2 cellular contexts compared by ENCODE assay signal in genomic region chr15:70127288-70127746, GRCh38.
TF ChIP-seq lines count a peak whose summit lies in the region.

No MANE protein-coding gene starts in this region.

TF ChIP-seq in A549, 52 proteins besides CTCF, POLR2A, EP300 and RAD21 (continued from another document):
- TF ChIP-seq POLR2AphosphoS2 (conservative IDR thresholded peaks at IDR 0.05; ENCODE audit: low read length): no peak
- no peak for TF ChIP-seq ZSCAN20 (CRISPR knock-in tag; IDR thresholded peaks at IDR 0.05)
- no peak for TF ChIP-seq MAFK (IDR thresholded peaks at IDR 0.05; ENCODE audit: partially characterized antibody)
- no peak for TF ChIP-seq TP53 (CRISPR knock-in tag; IDR thresholded peaks at IDR 0.05)
- TF ChIP-seq HMGXB4 (CRISPR knock-in tag; IDR thresholded peaks at IDR 0.05; ENCODE audit: borderline replicate concordance): no peak
- TF ChIP-seq RFX5 (IDR thresholded peaks at IDR 0.05): no peak
- TF ChIP-seq HOXA7 (CRISPR knock-in tag; IDR thresholded peaks at IDR 0.05): no peak
- TF ChIP-seq EHMT2 (IDR thresholded peaks at IDR 0.05; ENCODE audit: low read depth): no peak
- no peak for TF ChIP-seq CBX2 (IDR thresholded peaks at IDR 0.05; ENCODE audit: borderline replicate concordance, low read depth)

TF ChIP-seq in HEK293T, 16 proteins besides CTCF, POLR2A, EP300 and RAD21 (continued from another document):
- TF ChIP-seq PKNOX1 (IDR thresholded peaks at IDR 0.05): no peak
- TF ChIP-seq TARDBP (IDR thresholded peaks at IDR 0.05): no peak
